In the genomic region with DNA sequence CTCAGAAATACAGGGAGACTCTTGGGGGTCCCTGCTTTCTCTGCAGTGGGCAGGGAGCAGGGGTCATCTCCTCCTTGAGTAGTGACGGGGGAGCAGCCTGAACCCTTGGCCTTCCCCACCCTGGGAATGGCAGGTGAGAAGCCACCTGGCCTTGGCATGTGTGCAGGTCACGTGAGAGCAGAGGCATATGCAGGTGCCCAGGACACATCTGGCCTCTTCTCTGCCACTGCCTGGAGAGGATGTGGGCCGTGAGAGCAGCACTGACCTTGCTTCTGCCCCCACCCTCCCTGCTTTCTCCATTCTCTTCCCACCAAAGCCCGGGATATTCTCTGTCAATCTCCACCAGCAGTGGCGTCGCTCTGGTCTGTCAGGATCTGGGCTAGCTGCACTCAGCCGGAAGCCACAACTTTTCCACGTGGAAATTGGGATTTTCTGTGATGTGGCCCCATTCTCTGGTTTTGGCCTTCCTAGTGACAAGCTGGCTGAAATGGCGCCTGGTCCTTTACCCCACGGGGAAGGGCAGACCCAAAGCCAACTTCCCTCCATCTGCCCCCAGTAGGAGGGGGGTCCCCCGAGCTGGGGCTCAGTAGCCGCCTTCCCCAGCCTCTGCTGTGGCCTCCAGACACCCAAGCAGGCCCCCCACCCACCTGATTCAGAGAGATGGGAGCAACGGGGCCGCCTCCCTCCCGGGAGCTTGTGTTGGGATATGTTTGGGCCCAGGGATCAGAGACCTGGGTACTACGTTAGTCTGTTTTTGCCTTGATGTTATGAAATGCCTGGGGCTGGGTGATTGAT, we compare ENCODE assay signal across 20 cellular contexts.
DNase-seq lines count a peak whose midpoint lies in the region; TF ChIP-seq lines count a peak whose summit lies in the region.
"Had no signal": no experiment of that assay in that cellular context is flagged by ENCODE, and none has a peak within 500 bp of the region (broad histone marks: within the 10 kb centered on the region; RNA-seq: fewer than 3 reads in every experiment).

No MANE protein-coding gene starts in this region.

- H3K36me3 Mint-ChIP-seq in CD14-positive monocyte, result peaks cover 1 to 5% of the 10 kb centered on the region in 2 donors
- H3K36me3 Mint-ChIP-seq: CD8-positive, alpha-beta T cell had no signal

- H3K4me1 Mint-ChIP-seq in CD14-positive monocyte, result peaks cover 3% of the 10 kb centered on the region
- H3K4me1 Mint-ChIP-seq: GM23338, H9 had no signal

- DNase-seq in CD14-positive monocyte (ENCODE audit: low spot score) (peak; percentile 41), RPMI8226 (peak; percentile 76), osteoblast (ENCODE audit: insufficient read length, low spot score, missing footprints) (peak; percentile 64), suprapubic skin (ENCODE audit: low spot score in 2 of 2) (peak; percentile 40 to 64), NCI-H2107 (lab: John Stamatoyannopoulos, UW) (no peak), smooth muscle cell (lab: John Stamatoyannopoulos, UW; ENCODE audit: unreplicated experiment) (no peak), tibial nerve (ENCODE audit: low spot score in 2 of 2) (no peak)
- DNase-seq: C1 segment of cervical spinal cord; CD8-positive, alpha-beta T cell; H9; Karpas-422; NCI-H1092; NCI-H1417 treated with DMSO at 0.1 percent for 48 hours; NCI-H1694 treated with DMSO at 0.1 percent for 48 hours; NCI-H2081; NCI-H524 treated with DMSO at 0.1 percent for 48 hours; NCI-H774; SJCRH30 had no signal

- H2AFZ ChIP-seq in osteoblast (ENCODE audit: low read length) (no peak overlapping the region), smooth muscle cell (ENCODE audit: low read depth) (no peak overlapping the region)
- H2AFZ ChIP-seq: GM23338 had no signal

- H3K36me3 ChIP-seq in osteoblast (ENCODE audit: insufficient read depth, low read length), result no peaks in the 10 kb centered on the region
- H3K36me3 ChIP-seq in suprapubic skin, result no peaks in the 10 kb centered on the region
- H3K36me3 ChIP-seq in smooth muscle cell (ENCODE audit: low read depth), result no peaks in the 10 kb centered on the region
- H3K36me3 ChIP-seq in tibial nerve, result no peaks in the 10 kb centered on the region
- H3K36me3 ChIP-seq: SJCRH30 had no signal

- H3K9me3 ChIP-seq in osteoblast (ENCODE audit: low read depth, low read length) (no peaks in the 10 kb centered on the region), suprapubic skin (no peaks in the 10 kb centered on the region), smooth muscle cell (replicated peaks; ENCODE audit: low read depth) (no peaks in the 10 kb centered on the region), tibial nerve (peaks cover 0 to 26% (median 0%) of the 10 kb centered on the region in 4 donors)

- H3K27ac ChIP-seq in osteoblast (ENCODE audit: low read depth, low read length) (no peak overlapping the region), suprapubic skin (no peak overlapping the region), smooth muscle cell (ENCODE audit: low read depth) (no peak overlapping the region), tibial nerve (no peak overlapping the region)
- H3K27ac ChIP-seq: SJCRH30 had no signal

- H3K9ac ChIP-seq in smooth muscle cell (ENCODE audit: low read depth), result no peak overlapping the region

- intact Hi-C loops in CD14-positive monocyte (cut with micrococcal nuclease), result no loop called here

- H3F3A ChIP-seq in smooth muscle cell (ENCODE audit: low read depth), result no peaks in the 10 kb centered on the region

- H3K4me2 ChIP-seq in osteoblast (ENCODE audit: insufficient read depth, low read length), result no peak overlapping the region
- no peak overlapping the region for H3K4me2 ChIP-seq in smooth muscle cell
- H3K4me2 ChIP-seq: GM23338 had no signal

- H3K4me3 ChIP-seq in osteoblast (ENCODE audit: insufficient read depth, low read length), result no peak overlapping the region
- no peak overlapping the region for H3K4me3 ChIP-seq in suprapubic skin
- no peak overlapping the region for H3K4me3 ChIP-seq in smooth muscle cell
- no peak overlapping the region for H3K4me3 ChIP-seq in tibial nerve
- H3K4me3 ChIP-seq: GM23338, SJCRH30 had no signal

- no peaks in the 10 kb centered on the region for H3K4me1 ChIP-seq in osteoblast (ENCODE audit: insufficient read depth, low read length)
- H3K4me1 ChIP-seq in suprapubic skin, result peaks cover 8% of the 10 kb centered on the region
- no peaks in the 10 kb centered on the region for H3K4me1 ChIP-seq in smooth muscle cell (ENCODE audit: low read depth)
- H3K4me1 ChIP-seq in tibial nerve, result peaks cover 0 to 5% (median 0%) of the 10 kb centered on the region in 4 donors
- H3K4me1 ChIP-seq: Caco-2, SJCRH30 had no signal

- peaks cover 11 to 33% (median 24%) of the 10 kb centered on the region in 7 donors for H3K9me3 Mint-ChIP-seq in CD14-positive monocyte

- no peak overlapping the region for H3K4me3 Mint-ChIP-seq in CD14-positive monocyte
- H3K4me3 Mint-ChIP-seq: CD8-positive, alpha-beta T cell; GM23338; H9 had no signal

- no peak for TF ChIP-seq CTCF in CD14-positive monocyte (IDR thresholded peaks at IDR 0.05)
- TF ChIP-seq CTCF in osteoblast (IDR thresholded peaks at IDR 0.05; ENCODE audit: extremely low read depth, low read depth, low read length), result no peak
- no peak for TF ChIP-seq CTCF in suprapubic skin (IDR thresholded peaks at IDR 0.05)
- no peak for TF ChIP-seq CTCF in smooth muscle cell (IDR thresholded peaks at IDR 0.05; ENCODE audit: borderline replicate concordance, insufficient read depth, poor library complexity, severe bottlenecking)
- no peak for TF ChIP-seq CTCF in tibial nerve (IDR thresholded peaks at IDR 0.05)

- H3K79me2 ChIP-seq in osteoblast (ENCODE audit: insufficient read depth, low read length) (no peaks in the 10 kb centered on the region), smooth muscle cell (ENCODE audit: low read depth) (no peaks in the 10 kb centered on the region)

- H4K20me1 ChIP-seq in osteoblast (ENCODE audit: insufficient read depth, low read length), result no peaks in the 10 kb centered on the region
- H4K20me1 ChIP-seq in smooth muscle cell (ENCODE audit: low read depth), result no peaks in the 10 kb centered on the region

- 89% methylated on average over 11 of the region's 16 CpGs for WGBS in suprapubic skin
- WGBS in smooth muscle cell (ENCODE audit: low lambda C conversion rate), result 86% methylated on average over 16 of the region's 16 CpGs
- WGBS in tibial nerve, 2 donors, result 80% methylated on average over 13 to 16 of the region's 16 CpGs

- H3K27me3 Mint-ChIP-seq in CD14-positive monocyte (ENCODE audit: low read depth in 3 of 3), result peaks cover 8 to 21% (median 20%) of the 10 kb centered on the region in 3 donors

- no peak overlapping the region for H3K27ac Mint-ChIP-seq in CD14-positive monocyte
- H3K27ac Mint-ChIP-seq: CD8-positive, alpha-beta T cell; GM23338 had no signal

- TF ChIP-seq EP300 in suprapubic skin (IDR thresholded peaks at IDR 0.05), result no peak
- no peak for TF ChIP-seq EP300 in tibial nerve (IDR thresholded peaks at IDR 0.05)

- H3K27me3 ChIP-seq in osteoblast (ENCODE audit: insufficient read depth, low read length), result no peaks in the 10 kb centered on the region
- H3K27me3 ChIP-seq in suprapubic skin, result peaks cover 9% of the 10 kb centered on the region
- no peaks in the 10 kb centered on the region for H3K27me3 ChIP-seq in smooth muscle cell (ENCODE audit: low read depth)
- no peaks in the 10 kb centered on the region for H3K27me3 ChIP-seq in tibial nerve
- H3K27me3 ChIP-seq: SJCRH30 had no signal

- TF ChIP-seq POLR2A in suprapubic skin (IDR thresholded peaks at IDR 0.05) (no peak), tibial nerve (IDR thresholded peaks at IDR 0.05) (no peak)

Comparison
In these comparisons a context has a peak if more than half of its experiments do, and no peak if none do; other contexts are left out.
1. DNase-seq: peak in CD14-positive monocyte (single experiment), RPMI8226 (single experiment), osteoblast (single experiment) and suprapubic skin (2 of 2); none in NCI-H2107 (single experiment), smooth muscle cell (single experiment) and tibial nerve (0 of 2).